In the genomic region with DNA sequence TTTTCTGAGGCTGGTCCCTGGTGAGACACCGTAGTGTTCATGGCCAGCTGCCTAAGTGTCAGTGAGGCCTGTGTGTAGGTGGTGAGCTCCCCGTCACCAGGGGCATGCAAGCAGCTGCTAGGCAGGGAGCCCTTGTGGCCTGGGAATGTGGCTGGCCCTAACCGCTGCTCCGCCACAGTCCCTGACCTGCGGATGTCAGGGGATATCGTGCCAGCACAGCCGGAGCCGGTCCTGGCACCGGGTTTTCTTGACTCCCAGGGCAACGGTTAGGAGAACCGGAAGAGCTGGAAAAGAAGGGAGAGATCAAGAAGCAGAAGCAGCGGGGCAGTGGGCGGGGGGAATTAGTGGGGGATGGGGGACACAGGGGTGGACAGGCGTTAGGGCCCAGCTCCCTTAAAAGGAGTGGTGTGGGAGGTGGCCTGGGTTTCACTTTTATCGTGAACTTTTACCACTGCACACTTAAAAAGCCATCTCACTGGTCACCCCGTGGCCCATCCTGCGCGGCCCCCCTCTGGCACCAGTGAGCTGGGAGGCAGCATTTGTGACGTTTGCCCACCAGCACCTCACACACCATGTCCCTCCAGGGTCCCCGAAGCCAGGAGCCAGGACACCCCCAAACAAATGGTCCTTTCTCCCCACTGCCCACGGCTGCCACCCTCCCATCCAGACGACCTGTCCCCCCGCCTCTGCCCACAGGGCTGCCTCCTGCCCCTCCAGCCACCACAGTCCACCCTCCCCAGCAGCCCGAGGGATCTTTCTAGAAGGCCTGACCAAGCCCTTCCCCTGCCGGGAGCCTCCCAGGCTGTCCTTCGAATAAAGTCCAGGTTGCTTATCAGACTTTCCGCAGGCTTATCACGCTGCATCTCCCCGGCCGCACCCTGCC, we compare ENCODE assay signal across 8 cellular contexts. TPM values are rescaled to one million over a fixed set of nuclear protein-coding genes. Genes with fewer than 3 reads are reported as not detected.
DNase-seq lines count a peak whose midpoint lies in the region; ATAC-seq and TF ChIP-seq lines count a peak whose summit lies in the region.

No MANE protein-coding gene starts in this region.

- no peak overlapping the region for H3K4me3 Mint-ChIP-seq in neural progenitor cell

- peaks cover 38 to 84% (median 82%) of the 10 kb centered on the region in 4 donors for H3K4me1 ChIP-seq in esophagus muscularis mucosa
- peaks cover 11% of the 10 kb centered on the region for H3K4me1 ChIP-seq in neural progenitor cell

- H3K27ac ChIP-seq in esophagus muscularis mucosa (replicated peaks in 1 of 4) (peak overlapping the region; percentile 82 to 91 (median 88)), neural progenitor cell (no peak overlapping the region)

- H3K27me3 ChIP-seq in esophagus muscularis mucosa (no peaks in the 10 kb centered on the region), neural progenitor cell (no peaks in the 10 kb centered on the region)

- H3K9me3 Mint-ChIP-seq in neural progenitor cell: no peaks in the 10 kb centered on the region

- no peaks in the 10 kb centered on the region for H3K79me2 ChIP-seq in neural progenitor cell (ENCODE audit: low read depth)

- peak overlapping the region; percentile 25 for H3K27ac Mint-ChIP-seq in neural progenitor cell

- H3K36me3 Mint-ChIP-seq in neural progenitor cell: no peaks in the 10 kb centered on the region

- DNase-seq in COLO668 (lab: John Stamatoyannopoulos, UW; ENCODE audit: unreplicated experiment) (peak; percentile 61), OCI-M2 (lab: John Stamatoyannopoulos, UW; ENCODE audit: unreplicated experiment) (peak; percentile 49), esophagus muscularis mucosa (ENCODE audit: extremely low spot score) (peak; percentile 92), neural progenitor cell (ENCODE audit: low spot score) (peak; percentile 50), NCI-H1092 (lab: John Stamatoyannopoulos, UW) (no peak), T1000 (lab: John Stamatoyannopoulos, UW) (no peak)
- no peak for DNase-seq in stimulated activated naive CD4-positive, alpha-beta T cell (lab: John Stamatoyannopoulos, UW)

- 33% methylated on average over 28 of the region's 30 CpGs for WGBS in esophagus muscularis mucosa

- peaks cover 22% of the 10 kb centered on the region for H3K4me1 Mint-ChIP-seq in neural progenitor cell

- intact Hi-C loops in esophagus muscularis mucosa (cut with DNase I): no loop called here

- H3K9me3 ChIP-seq in esophagus muscularis mucosa: no peaks in the 10 kb centered on the region
- H3K9me3 ChIP-seq in neural progenitor cell (ENCODE audit: low read depth): no peaks in the 10 kb centered on the region

- H3F3A ChIP-seq in neural progenitor cell (ENCODE audit: low read depth): peaks cover 18% of the 10 kb centered on the region

- peaks cover 7% of the 10 kb centered on the region for H4K20me1 ChIP-seq in neural progenitor cell (ENCODE audit: low read depth)

- H3K36me3 ChIP-seq in esophagus muscularis mucosa: no peaks in the 10 kb centered on the region
- H3K36me3 ChIP-seq in neural progenitor cell: no peaks in the 10 kb centered on the region

- H3K27me3 Mint-ChIP-seq in neural progenitor cell (ENCODE audit: insufficient read depth, low read depth): peaks cover 6% of the 10 kb centered on the region

- H3K4me2 ChIP-seq in neural progenitor cell: no peak overlapping the region

- no peak overlapping the region for H3K9ac ChIP-seq in neural progenitor cell

- TF ChIP-seq EP300 in esophagus muscularis mucosa (IDR thresholded peaks at IDR 0.05): no peak

- no peak overlapping the region for H2AFZ ChIP-seq in neural progenitor cell (replicated peaks)

- TF ChIP-seq CTCF in esophagus muscularis mucosa (IDR thresholded peaks at IDR 0.05) (no peak), neural progenitor cell (IDR thresholded peaks at IDR 0.05) (no peak)

- ATAC-seq in GM19023 (IDR thresholded peaks at IDR 0.05; ENCODE audit: unreplicated experiment): no peak

- H3K4me3 ChIP-seq in esophagus muscularis mucosa (peak overlapping the region; percentile 73 to 85 (median 78)), neural progenitor cell (no peak overlapping the region)

- TF ChIP-seq POLR2A in esophagus muscularis mucosa (IDR thresholded peaks at IDR 0.05; ENCODE audit: low read depth): no peak

RNA-seq across cellular contexts. Expression of gene MICALL2, which starts 1.7 kb away (rescaled TPM):
- total RNA-seq in esophagus muscularis mucosa: 10 to 100 TPM in 3 of 4 donors, 1 to 10 TPM in 1; 9.1 to 18.3 (median 14.6) TPM
- total RNA-seq in neural progenitor cell (ENCODE audit: low replicate concordance): 6.0 and 22.7 TPM in 2 replicates

RNA-seq across cellular contexts. Expression of gene INTS1, which starts 43.2 kb away (rescaled TPM):
- total RNA-seq in esophagus muscularis mucosa (10 to 100 TPM; 33.1 to 80.3 (median 48.0) TPM), neural progenitor cell (ENCODE audit: low replicate concordance) (16.5 and 76.7 TPM in 2 replicates)

Comparison
In these comparisons a context has a peak if more than half of its experiments do, and no peak if none do; other contexts are left out.
1. DNase-seq: peak in COLO668 (single experiment), OCI-M2 (single experiment), esophagus muscularis mucosa (single experiment) and neural progenitor cell (single experiment); none in stimulated activated naive CD4-positive, alpha-beta T cell (0 of 6), NCI-H1092 (single experiment) and T1000 (single experiment).